Comparison of ENCODE assay signal across 1 cellular context in genomic region chr20:37371845-37372244, GRCh38.
TF ChIP-seq lines count a peak whose summit lies in the region.

No MANE protein-coding gene starts in this region.

TF ChIP-seq in GM12878, 131 proteins besides CTCF, POLR2A, EP300 and RAD21:
- peak; percentile 48; the same call in 1 of the 2 replicates for TF ChIP-seq IKZF1 (conservative IDR thresholded peaks at IDR 0.05)
- TF ChIP-seq RUNX3 (IDR thresholded peaks at IDR 0.05; ENCODE audit: low read length) = 0 out of 2 replicates have a peak, but pooled peaks have one; percentile 25
- TF ChIP-seq NKRF (conservative IDR thresholded peaks at IDR 0.05) = 0 out of 2 replicates have a peak, but pooled peaks have one; percentile 48
- TF ChIP-seq SMARCA5 (IDR thresholded peaks at IDR 0.05) = peak; percentile 73; the same call in 1 of the 2 replicates
- TF ChIP-seq SKIL (IDR thresholded peaks at IDR 0.05; ENCODE audit: low read depth, poor library complexity, severe bottlenecking) = peak; percentile 21
- peak; percentile 71; the same call in 1 of the 2 replicates for TF ChIP-seq ZNF217 (IDR thresholded peaks at IDR 0.05)
- peak; percentile 16; the same call in 1 of the 2 replicates for TF ChIP-seq ATF2 (IDR thresholded peaks at IDR 0.05; ENCODE audit: low read length)
- TF ChIP-seq BHLHE40 (IDR thresholded peaks at IDR 0.05; ENCODE audit: borderline replicate concordance in 1 of 2, low read depth in 2 of 2, low read length in 1 of 2) = peak in 1 of 2 experiments; percentile 34; a peak in 1 of 4 replicates
- 0 out of 2 replicates have a peak, but pooled peaks have one; percentile 23 for TF ChIP-seq YY1 (IDR thresholded peaks at IDR 0.05; ENCODE audit: low read depth, low read length)
- TF ChIP-seq EED (IDR thresholded peaks at IDR 0.05; ENCODE audit: low read depth) = peak; percentile 61
- TF ChIP-seq MTA3 (IDR thresholded peaks at IDR 0.05; ENCODE audit: borderline replicate concordance, low read length) = peak; percentile 36; the same call in 1 of the 2 replicates
- peak; percentile 27 for TF ChIP-seq MEF2B (IDR thresholded peaks at IDR 0.05; ENCODE audit: partially characterized antibody, poor library complexity, severe bottlenecking)
- TF ChIP-seq NR2F1 (conservative IDR thresholded peaks at IDR 0.05) = peak; percentile 76
- TF ChIP-seq DPF2 (IDR thresholded peaks at IDR 0.05) = peak; percentile 37; the same call in 1 of the 2 replicates
- 0 out of 2 replicates have a peak, but pooled peaks have one; percentile 29 for TF ChIP-seq NFIC (IDR thresholded peaks at IDR 0.05; ENCODE audit: low read depth, low read length)
- 0 out of 2 replicates have a peak, but pooled peaks have one; percentile 21 for TF ChIP-seq NBN (IDR thresholded peaks at IDR 0.05)
- 0 out of 2 replicates have a peak, but pooled peaks have one; percentile 16 for TF ChIP-seq CREM (IDR thresholded peaks at IDR 0.05; ENCODE audit: low read depth)
